8 cellular contexts compared by ENCODE assay signal in genomic region chrX:15299945-15300851, GRCh38. TPM values are rescaled to one million over a fixed set of nuclear protein-coding genes. Genes with fewer than 3 reads are reported as not detected.
DNase-seq lines count a peak whose midpoint lies in the region; ATAC-seq and TF ChIP-seq lines count a peak whose summit lies in the region.

No MANE protein-coding gene starts in this region.

- intact Hi-C loops in CD8-positive, alpha-beta T cell (cut with DNase I, micrococcal nuclease): loop anchor here (2.0 to 5.0 kb wide), 2 partner anchors 167 to 169 kb away; no protein-coding TSS in a partner anchor
- intact Hi-C loops in left colon (cut with DNase I, micrococcal nuclease): no loop called here

- no peaks in the 10 kb centered on the region for H3K4me1 ChIP-seq in CD8-positive, alpha-beta T cell (ENCODE audit: insufficient read depth, low read length)

- no peaks in the 10 kb centered on the region for H3K9me3 ChIP-seq in CD8-positive, alpha-beta T cell (ENCODE audit: low read length)

- peak; percentile 46 for TF ChIP-seq CTCF in CD8-positive, alpha-beta T cell (IDR thresholded peaks at IDR 0.05)

- no peaks in the 10 kb centered on the region for H3K36me3 Mint-ChIP-seq in CD8-positive, alpha-beta T cell

- no peak for ATAC-seq in CD8-positive, alpha-beta T cell
- ATAC-seq in left colon (peak; percentile 72), GM18498 (IDR thresholded peaks at IDR 0.05; ENCODE audit: unreplicated experiment) (no peak), GM19467 (IDR thresholded peaks at IDR 0.05; ENCODE audit: unreplicated experiment) (no peak), HG02981 (IDR thresholded peaks at IDR 0.05; ENCODE audit: unreplicated experiment) (no peak)

- no peaks in the 10 kb centered on the region for H3K36me3 ChIP-seq in CD8-positive, alpha-beta T cell (ENCODE audit: insufficient read depth, low read length)

- no peak overlapping the region for H3K27ac Mint-ChIP-seq in CD8-positive, alpha-beta T cell

- no peaks in the 10 kb centered on the region for H3K9me3 Mint-ChIP-seq in CD8-positive, alpha-beta T cell

- no peaks in the 10 kb centered on the region for H3K27me3 ChIP-seq in CD8-positive, alpha-beta T cell (ENCODE audit: insufficient read depth, low read length)

- peaks cover 2% of the 10 kb centered on the region for H3K4me1 Mint-ChIP-seq in CD8-positive, alpha-beta T cell (ENCODE audit: low read depth)

- no peaks in the 10 kb centered on the region for H3K27me3 Mint-ChIP-seq in CD8-positive, alpha-beta T cell (ENCODE audit: low read depth)

- CTCF ChIA-PET in CD8-positive, alpha-beta T cell (lab: Charles Lee): interaction anchor here (1.4 kb wide), 3 partner anchors 10 to 167 kb away, joined by 3 to 4 read pairs (median 3); no protein-coding TSS in a partner anchor

- no peak overlapping the region for H3K27ac ChIP-seq in CD8-positive, alpha-beta T cell (ENCODE audit: low read depth, low read length)

- POLR2A ChIA-PET in CD8-positive, alpha-beta T cell (lab: Charles Lee): no interaction called here

- H3K4me3 ChIP-seq in CD8-positive, alpha-beta T cell (ENCODE audit: low read depth, low read length): no peak overlapping the region

- no peak for DNase-seq in CD8-positive, alpha-beta T cell
- DNase-seq in HT1080 (ENCODE audit: low read depth) (peak; percentile 20), amniotic epithelial cell (ENCODE audit: low read depth) (peak; percentile 9), left colon (no peak), KG1 (lab: John Stamatoyannopoulos, UW) (no peak)

- no peak overlapping the region for H3K4me3 Mint-ChIP-seq in CD8-positive, alpha-beta T cell

RNA-seq across cellular contexts. Expression of gene ASB11, which starts 15.2 kb away (rescaled TPM):
- not detected for total RNA-seq in CD8-positive, alpha-beta T cell
- not detected in 2 replicates for total RNA-seq in HT1080 (2014; rRNA removed; shearing (Covaris generic))
- not detected in 2 replicates for polyA plus RNA-seq in HT1080 (2015; cell fraction: cytosol; rRNA removed)
- polyA plus RNA-seq in HT1080 (2015; cell fraction: nucleus; rRNA removed): 0.17 TPM in 1 of 2 replicates, not detected in the other
- under 1 TPM; 0.12 to 0.17 TPM for total RNA-seq in left colon

RNA-seq across cellular contexts. Expression of gene ASB9, which starts 30.3 kb away (rescaled TPM):
- not detected for total RNA-seq in CD8-positive, alpha-beta T cell
- total RNA-seq in HT1080 (2014; rRNA removed; shearing (Covaris generic)): 12.2 and 18.1 TPM in 2 replicates
- 2.6 and 2.8 TPM in 2 replicates for polyA plus RNA-seq in HT1080 (2015; cell fraction: cytosol; rRNA removed)
- 2.3 and 3.0 TPM in 2 replicates for polyA plus RNA-seq in HT1080 (2015; cell fraction: nucleus; rRNA removed)
- total RNA-seq in left colon: 1 to 10 TPM in 1 of 2 donors, under 1 TPM in 1; 0.95 to 1.9 TPM

RNA-seq across cellular contexts. Expression of gene PIGA, which starts 35.1 kb away (rescaled TPM):
- total RNA-seq in CD8-positive, alpha-beta T cell: 100 to 1,000 TPM; 135 to 143 TPM
- total RNA-seq in HT1080 (2014; rRNA removed; shearing (Covaris generic)): 6.5 and 7.2 TPM in 2 replicates
- polyA plus RNA-seq in HT1080 (2015; cell fraction: cytosol; rRNA removed): 8.5 and 11.1 TPM in 2 replicates
- 14.8 and 23.1 TPM in 2 replicates for polyA plus RNA-seq in HT1080 (2015; cell fraction: nucleus; rRNA removed)
- 10 to 100 TPM; 12.3 to 14.9 TPM for total RNA-seq in left colon

Comparison
In these comparisons a context has a peak if more than half of its experiments do, and no peak if none do; other contexts are left out.
1. DNase-seq: peak in HT1080 (single experiment) and amniotic epithelial cell (single experiment); none in CD8-positive, alpha-beta T cell (0 of 7), left colon (0 of 2) and KG1 (single experiment).
2. RNA of gene PIGA, which starts 35.1 kb away (total RNA-seq): 135 to 143 TPM in CD8-positive, alpha-beta T cell; 12.3 to 14.9 TPM in left colon and 6.5 to 7.2 TPM in HT1080; every median in the first group is over 4 times any median in the second.
3. intact Hi-C loops: an anchor here in CD8-positive, alpha-beta T cell (2.0 to 5.0 kb wide); none called in left colon.